10 cellular contexts compared by ENCODE assay signal in genomic region chr10:109281347-109281746, GRCh38.
"Had no signal": no experiment of that assay in that cellular context is flagged by ENCODE, and none has a peak within 500 bp of the region (broad histone marks: within the 10 kb centered on the region; RNA-seq: fewer than 3 reads in every experiment).

No MANE protein-coding gene starts in this region.

- H3K4me2 ChIP-seq: GM23338 had no signal

- H2AFZ ChIP-seq: GM23248, GM23338 had no signal

- H3K9ac ChIP-seq: GM23248 had no signal

- H3K4me3 ChIP-seq: GM23338, HAP-1 had no signal

- ATAC-seq: GM23338, HCT116 had no signal

- H3K4me1 ChIP-seq: HAP-1 had no signal

- DNase-seq: GM23248, GOT3, H7, H9, HCEC 1CT, HFFc6 had no signal

- H3K36me3 ChIP-seq: HAP-1 had no signal

- FAIRE-seq: H54 had no signal

- H3K9me3 ChIP-seq: HAP-1 had no signal
